ENCODE assay signal across 27 cellular contexts in the genomic region with DNA sequence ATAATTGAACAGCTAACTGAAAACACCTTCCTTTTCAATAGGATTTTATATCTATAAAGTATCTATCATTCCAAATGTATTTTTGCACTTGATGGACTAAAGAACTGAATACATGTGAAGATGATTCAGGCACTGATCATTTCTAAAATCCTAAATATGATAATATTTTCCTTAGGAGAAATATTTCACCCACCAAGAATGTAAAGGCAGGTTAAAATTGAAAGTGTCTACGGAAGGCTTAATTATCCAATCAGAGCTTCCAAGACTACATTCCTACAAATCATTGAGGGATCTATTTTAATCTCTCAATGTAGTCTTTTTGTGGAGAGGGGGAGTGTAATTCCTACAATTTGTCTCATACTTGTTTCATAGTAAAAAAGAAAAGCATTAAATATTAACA.
"Had no signal": no experiment of that assay in that cellular context is flagged by ENCODE, and none has a peak within 500 bp of the region (broad histone marks: within the 10 kb centered on the region; RNA-seq: fewer than 3 reads in every experiment).

No MANE protein-coding gene starts in this region.

- H3K27me3 Mint-ChIP-seq: activated B cell treated with CpG ODN at 0.5 μM for 24 hours, memory B cell had no signal

- H3K36me3 Mint-ChIP-seq: activated CD4-positive, alpha-beta memory T cell treated with anti-CD3 and anti-CD28 coated beads for 36 hours had no signal

- H3K27ac Mint-ChIP-seq: activated B cell treated with CpG ODN at 0.5 μM for 24 hours; activated CD4-positive, alpha-beta memory T cell treated with anti-CD3 and anti-CD28 coated beads for 36 hours; activated naive CD4-positive, alpha-beta T cell treated with anti-CD3 and anti-CD28 coated beads, Interleukin-2, amount 50 U/mL, for 72 hours; activated T-helper 1 cell treated with anti-CD3 and anti-CD28 coated beads, Interleukin-12 subunit alpha, Interleukin-12 subunit beta, Interleukin-2, Interleukin-4 antibody, amounts not matched to agents 30 ng/mL and 10 ng/mL and 1 ng/mL, durations not matched to agents 14 hours and 24 hours and 36 hours; endodermal cell; memory B cell; stimulated activated naive CD8-positive, alpha-beta T cell treated with anti-CD3 and anti-CD28 coated beads, Interleukin-15, Interleukin-2, amounts not matched to agents 100 ng/mL and 50 ng/mL, for 24 hours; T-helper 2 cell treated with Interferon-gamma antibody and Interleukin-4, amounts not matched to agents 5 μg/mL and 100 μg/mL, for 36 hours; type B pancreatic cell had no signal

- H3K4me3 ChIP-seq: body of pancreas, colonic mucosa, left ventricle myocardium inferior, ovary, psoas muscle had no signal

- FAIRE-seq: small intestine, TTC549 had no signal

- H3K36me3 ChIP-seq: colonic mucosa, left ventricle myocardium inferior, ovary had no signal

- H3K4me3 Mint-ChIP-seq: activated B cell treated with CpG ODN at 0.5 μM for 24 hours; activated CD4-positive, alpha-beta memory T cell treated with anti-CD3 and anti-CD28 coated beads for 36 hours; activated T-helper 1 cell treated with anti-CD3 and anti-CD28 coated beads, Interleukin-12 subunit alpha, Interleukin-12 subunit beta, Interleukin-2, Interleukin-4 antibody, amounts not matched to agents 30 ng/mL and 10 ng/mL and 1 ng/mL, durations not matched to agents 14 hours and 24 hours and 36 hours; endodermal cell; memory B cell; neural crest cell; stimulated activated naive CD8-positive, alpha-beta T cell treated with anti-CD3 and anti-CD28 coated beads, Interleukin-15, Interleukin-2, amounts not matched to agents 100 ng/mL and 50 ng/mL, for 24 hours; T-helper 2 cell treated with Interferon-gamma antibody and Interleukin-4, amounts not matched to agents 5 μg/mL and 100 μg/mL, for 36 hours had no signal

- H3K27ac ChIP-seq: body of pancreas, colonic mucosa, foreskin keratinocyte, left ventricle myocardium inferior, ovary, psoas muscle had no signal

- H3K9me3 Mint-ChIP-seq: activated B cell treated with CpG ODN at 0.5 μM for 24 hours; activated CD4-positive, alpha-beta memory T cell treated with anti-CD3 and anti-CD28 coated beads for 36 hours; activated naive CD4-positive, alpha-beta T cell treated with anti-CD3 and anti-CD28 coated beads, Interleukin-2, amount 50 U/mL, for 72 hours; activated T-helper 1 cell treated with anti-CD3 and anti-CD28 coated beads, Interleukin-12 subunit alpha, Interleukin-12 subunit beta, Interleukin-2, Interleukin-4 antibody, amounts not matched to agents 30 ng/mL and 10 ng/mL and 1 ng/mL, durations not matched to agents 14 hours and 24 hours and 36 hours; endodermal cell; memory B cell; neural crest cell; stimulated activated naive CD8-positive, alpha-beta T cell treated with anti-CD3 and anti-CD28 coated beads, Interleukin-15, Interleukin-2, amounts not matched to agents 100 ng/mL and 50 ng/mL, for 24 hours; T-helper 2 cell treated with Interferon-gamma antibody and Interleukin-4, amounts not matched to agents 5 μg/mL and 100 μg/mL, for 36 hours; type B pancreatic cell had no signal

- H3K27me3 ChIP-seq: body of pancreas, colonic mucosa, foreskin keratinocyte, ovary had no signal

- DNase-seq: activated B cell treated with CpG ODN at 0.5 μM for 24 hours; activated CD4-positive, alpha-beta memory T cell treated with anti-CD3 and anti-CD28 coated beads for 36 hours; activated CD4-positive, alpha-beta T cell treated with anti-CD3 and anti-CD28 coated beads for 4 hours; activated gamma-delta T cell treated with Interleukin-2 at 50 U/mL for 16 hours; activated T-cell treated with anti-CD3 and anti-CD28 coated beads for 4 hours; amygdala; body of pancreas; colonic mucosa; endodermal cell; foreskin keratinocyte; head of caudate nucleus; kidney glomerular epithelial cell; left ventricle myocardium inferior; ovary; psoas muscle; right cardiac atrium; small intestine; stimulated activated CD4-positive, alpha-beta T cell treated with anti-CD3 and anti-CD28 coated beads, Interleukin-15, amount 100 ng/mL, for 24 hours; stimulated activated CD4-positive, alpha-beta T cell treated with anti-CD3 and anti-CD28 coated beads, Interleukin-2, amount 100 ng/mL, for 48 hours had no signal

- ATAC-seq: activated naive CD4-positive, alpha-beta T cell treated with anti-CD3 and anti-CD28 coated beads, Interleukin-2, amount 50 U/mL, for 72 hours; body of pancreas; foreskin keratinocyte; psoas muscle; right cardiac atrium had no signal

- H3K9me3 ChIP-seq: body of pancreas, colonic mucosa, left ventricle myocardium inferior, ovary, psoas muscle had no signal

- H3K4me1 ChIP-seq: colonic mucosa, psoas muscle had no signal
